ENCODE assay signal across 21 cellular contexts in the genomic region with DNA sequence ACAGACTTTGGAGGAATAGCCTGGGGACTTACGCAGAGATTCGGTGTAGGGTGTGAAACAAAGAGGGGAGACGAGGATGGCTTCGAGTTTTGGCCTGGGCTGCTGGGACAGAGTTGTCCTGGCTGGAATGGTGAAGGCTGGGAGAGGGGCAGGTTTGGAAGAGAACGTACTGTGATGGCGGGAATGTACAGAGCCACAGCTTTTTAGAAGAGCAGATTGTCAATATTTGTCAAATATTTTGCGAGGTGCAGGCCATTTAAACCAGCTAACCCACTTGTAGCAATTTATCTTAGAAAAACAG. TPM values are rescaled to one million over a fixed set of nuclear protein-coding genes. Genes with fewer than 3 reads are reported as not detected.
A peak's percentile ranks its signal among the peaks of the same experiment; 100 is the strongest.
DNase-seq lines count a peak whose midpoint lies in the region; ATAC-seq and TF ChIP-seq lines count a peak whose summit lies in the region.
"Had no signal": no experiment of that assay in that cellular context is flagged by ENCODE, and none has a peak within 500 bp of the region (broad histone marks: within the 10 kb centered on the region; RNA-seq: fewer than 3 reads in every experiment).

No MANE protein-coding gene starts in this region.

- ATAC-seq in activated T-cell treated with anti-CD3 and anti-CD28 coated beads, Interleukin-2, amount 50 U/mL, for 72 hours (replicated peaks in 1 of 2) = no peak
- ATAC-seq in activated B cell treated with CpG ODN at 0.5 μM for 24 hours (ENCODE audit: low read depth) = no peak
- ATAC-seq: Right ventricle myocardium inferior had no signal

- no peak overlapping the region for H3K27ac ChIP-seq in neuronal stem cell (replicated peaks; ENCODE audit: low read length)
- H3K27ac ChIP-seq: epithelial cell of prostate, pancreas, tibial artery, WERI-Rb-1 had no signal

- POLR2A ChIA-PET in activated B cell treated with CpG ODN at 0.5 μM for 24 hours (lab: Charles Lee) = no interaction called here
- POLR2A ChIA-PET in activated CD4-positive, alpha-beta memory T cell treated with anti-CD3 and anti-CD28 coated beads, Interleukin-2, amount 10 ng/mL, durations not matched to agents 7 days and 5 days (lab: Charles Lee) = no interaction called here

- no peaks in the 10 kb centered on the region for H3K4me1 ChIP-seq in neuronal stem cell (ENCODE audit: control insufficient read depth in 2 of 2, insufficient read depth in 1 of 2, low read depth in 1 of 2, low read length in 2 of 2)
- H3K4me1 ChIP-seq: pancreas had no signal

- H3K4me3 Mint-ChIP-seq in activated T-cell treated with anti-CD3 and anti-CD28 coated beads, Interleukin-2, amount 50 U/mL, for 72 hours = no peak overlapping the region
- H3K4me3 Mint-ChIP-seq in HFFc6 = no peak overlapping the region
- H3K4me3 Mint-ChIP-seq in activated B cell treated with CpG ODN at 0.5 μM for 24 hours = no peak overlapping the region
- H3K4me3 Mint-ChIP-seq in activated CD4-positive, alpha-beta memory T cell treated with anti-CD3 and anti-CD28 coated beads, Interleukin-2, amount 10 ng/mL, durations not matched to agents 7 days and 5 days = no peak overlapping the region
- H3K4me3 Mint-ChIP-seq: activated CD8-positive, alpha-beta T cell treated with anti-CD3 and anti-CD28 coated beads, Interleukin-2, amount 10 ng/mL, durations not matched to agents 7 days and 5 days; nephron had no signal

- no peak overlapping the region for H2AFZ ChIP-seq in neuronal stem cell (ENCODE audit: low read length)

- intact Hi-C loops in activated B cell treated with CpG ODN at 0.5 μM for 24 hours (cut with micrococcal nuclease) = no loop called here

- no peak overlapping the region for H3K4ac ChIP-seq in neuronal stem cell (ENCODE audit: low read length)

- peaks cover 20% of the 10 kb centered on the region for H3K4me1 Mint-ChIP-seq in activated T-cell treated with anti-CD3 and anti-CD28 coated beads, Interleukin-2, amount 50 U/mL, for 72 hours (ENCODE audit: low read depth)
- H3K4me1 Mint-ChIP-seq in HFFc6 (ENCODE audit: low read depth) = peaks cover 9% of the 10 kb centered on the region
- H3K4me1 Mint-ChIP-seq in activated B cell treated with CpG ODN at 0.5 μM for 24 hours = peaks cover 8% of the 10 kb centered on the region
- peaks cover 11% of the 10 kb centered on the region for H3K4me1 Mint-ChIP-seq in activated CD4-positive, alpha-beta memory T cell treated with anti-CD3 and anti-CD28 coated beads, Interleukin-2, amount 10 ng/mL, durations not matched to agents 7 days and 5 days
- H3K4me1 Mint-ChIP-seq: nephron had no signal

- H3K36me3 Mint-ChIP-seq in activated T-cell treated with anti-CD3 and anti-CD28 coated beads, Interleukin-2, amount 50 U/mL, for 72 hours (ENCODE audit: insufficient read depth in 2 of 2) = no peaks in the 10 kb centered on the region
- H3K36me3 Mint-ChIP-seq in HFFc6 (ENCODE audit: low read depth) (no peaks in the 10 kb centered on the region), activated B cell treated with CpG ODN at 0.5 μM for 24 hours (ENCODE audit: low read depth) (no peaks in the 10 kb centered on the region)
- H3K36me3 Mint-ChIP-seq in activated CD4-positive, alpha-beta memory T cell treated with anti-CD3 and anti-CD28 coated beads, Interleukin-2, amount 10 ng/mL, durations not matched to agents 7 days and 5 days (ENCODE audit: low read depth) = no peaks in the 10 kb centered on the region

- H3K79me1 ChIP-seq in neuronal stem cell (ENCODE audit: low read depth, low read length) = no peaks in the 10 kb centered on the region

- no peak overlapping the region for H2BK12ac ChIP-seq in neuronal stem cell (ENCODE audit: low read length)

- no peak overlapping the region for H4K8ac ChIP-seq in neuronal stem cell (ENCODE audit: low read depth, low read length)

- H3K27me3 ChIP-seq in neuronal stem cell (ENCODE audit: control insufficient read depth in 3 of 3, insufficient read depth in 3 of 3, low read depth in 1 of 3, low read length in 3 of 3) = no peaks in the 10 kb centered on the region

- no peak overlapping the region for H2BK5ac ChIP-seq in neuronal stem cell (ENCODE audit: low read length)

- H3K27me3 Mint-ChIP-seq in activated T-cell treated with anti-CD3 and anti-CD28 coated beads, Interleukin-2, amount 50 U/mL, for 72 hours (ENCODE audit: low read depth) = peaks cover 66% of the 10 kb centered on the region
- peaks cover 25% of the 10 kb centered on the region for H3K27me3 Mint-ChIP-seq in HFFc6 (ENCODE audit: insufficient read depth)
- peaks cover 20% of the 10 kb centered on the region for H3K27me3 Mint-ChIP-seq in activated B cell treated with CpG ODN at 0.5 μM for 24 hours
- peaks cover 63% of the 10 kb centered on the region for H3K27me3 Mint-ChIP-seq in activated CD4-positive, alpha-beta memory T cell treated with anti-CD3 and anti-CD28 coated beads, Interleukin-2, amount 10 ng/mL, durations not matched to agents 7 days and 5 days

- no CpG with 5 or more reads among the region's 7 CpGs for WGBS in neuronal stem cell (ENCODE audit: extremely low coverage in 2 of 2, insufficient read length in 2 of 2, insufficient replicate concordance in 1 of 2), 2 donors

- H3K27ac Mint-ChIP-seq in activated T-cell treated with anti-CD3 and anti-CD28 coated beads, Interleukin-2, amount 50 U/mL, for 72 hours = peak overlapping the region; percentile 11
- H3K27ac Mint-ChIP-seq in HFFc6 (no peak overlapping the region), activated B cell treated with CpG ODN at 0.5 μM for 24 hours (peak overlapping the region; percentile 13)
- H3K27ac Mint-ChIP-seq in activated CD4-positive, alpha-beta memory T cell treated with anti-CD3 and anti-CD28 coated beads, Interleukin-2, amount 10 ng/mL, durations not matched to agents 7 days and 5 days = no peak overlapping the region
- H3K27ac Mint-ChIP-seq: activated CD8-positive, alpha-beta T cell treated with anti-CD3 and anti-CD28 coated beads, Interleukin-2, amount 10 ng/mL, durations not matched to agents 7 days and 5 days; nephron had no signal

- DNase-seq in activated T-cell treated with anti-CD3 and anti-CD28 coated beads, Interleukin-2, amount 50 U/mL, for 72 hours = no peak
- DNase-seq in activated T-cell treated with anti-CD3 and anti-CD28 coated beads, Interleukin-2, amount 50 U/mL, for 1 hour = no peak
- DNase-seq in HFFc6 (no peak), activated B cell treated with CpG ODN at 0.5 μM for 24 hours (no peak), neuronal stem cell (ENCODE audit: low spot score) (no peak), DMS53 (lab: John Stamatoyannopoulos, UW) (no peak), RPMI8226 (no peak)
- DNase-seq in activated CD4-positive, alpha-beta memory T cell treated with anti-CD3 and anti-CD28 coated beads, Interleukin-2, amount 10 ng/mL, durations not matched to agents 7 days and 5 days = no peak
- DNase-seq: amniotic stem cell, GF-D8, KG1, NCI-H1417 treated with DMSO at 0.1 percent for 48 hours, NCI-H774, tibial artery, WERI-Rb-1 had no signal

- no peak overlapping the region for H3K9ac ChIP-seq in neuronal stem cell (ENCODE audit: low read depth, low read length, poor library complexity)

- H3K4me2 ChIP-seq in neuronal stem cell (ENCODE audit: insufficient read depth, low read length, poor library complexity, severe bottlenecking) = no peak overlapping the region
- H3K4me2 ChIP-seq: smooth muscle cell had no signal

- peaks cover 0 to 2% of the 10 kb centered on the region in 2 donors for H3K9me3 Mint-ChIP-seq in activated T-cell treated with anti-CD3 and anti-CD28 coated beads, Interleukin-2, amount 50 U/mL, for 72 hours
- no peaks in the 10 kb centered on the region for H3K9me3 Mint-ChIP-seq in HFFc6
- H3K9me3 Mint-ChIP-seq in activated B cell treated with CpG ODN at 0.5 μM for 24 hours = no peaks in the 10 kb centered on the region
- no peaks in the 10 kb centered on the region for H3K9me3 Mint-ChIP-seq in activated CD4-positive, alpha-beta memory T cell treated with anti-CD3 and anti-CD28 coated beads, Interleukin-2, amount 10 ng/mL, durations not matched to agents 7 days and 5 days

- H2BK15ac ChIP-seq in neuronal stem cell (ENCODE audit: low read length) = no peak overlapping the region

- no peak overlapping the region for H3K4me3 ChIP-seq in neuronal stem cell (ENCODE audit: low read length in 2 of 2)
- H3K4me3 ChIP-seq: pancreas, smooth muscle cell, tibial artery had no signal

- peak overlapping the region; percentile 63 for H2AK5ac ChIP-seq in neuronal stem cell (ENCODE audit: low read depth, low read length)

- CTCF ChIA-PET in activated B cell treated with CpG ODN at 0.5 μM for 24 hours (lab: Charles Lee) = interaction anchor here (0.6 to 1.7 kb wide), 7 partner anchors 9 to 137 kb away, joined by 3 to 6 read pairs (median 3); a partner anchor contains a TSS
- CTCF ChIA-PET in activated CD4-positive, alpha-beta memory T cell treated with anti-CD3 and anti-CD28 coated beads, Interleukin-2, amount 10 ng/mL, durations not matched to agents 7 days and 5 days (lab: Charles Lee) = interaction anchor here (0.7 to 7.7 kb wide), 16 partner anchors 9 to 299 kb away, joined by 3 to 92 read pairs (median 4); a partner anchor contains a TSS

- TF ChIP-seq CTCF in HFFc6 (IDR thresholded peaks at IDR 0.05) (peak; percentile 56), activated B cell treated with CpG ODN at 0.5 μM for 24 hours (IDR thresholded peaks at IDR 0.05) (no peak)

- peaks cover 0 to 6% of the 10 kb centered on the region in 2 donors for H3K9me3 ChIP-seq in neuronal stem cell (replicated peaks in 1 of 2; ENCODE audit: control insufficient read depth in 2 of 2, insufficient read depth in 1 of 2, low read depth in 1 of 2, low read length in 2 of 2)
- H3K9me3 ChIP-seq: pancreas, tibial artery had no signal

- no peaks in the 10 kb centered on the region for H3K36me3 ChIP-seq in neuronal stem cell (replicated peaks in 1 of 2; ENCODE audit: control insufficient read depth in 2 of 2, insufficient read depth in 2 of 2, low read length in 2 of 2)
- H3K36me3 ChIP-seq: pancreas, tibial artery, WERI-Rb-1 had no signal

- H2BK120ac ChIP-seq in neuronal stem cell (ENCODE audit: low read depth, low read length) = no peak overlapping the region

- no peak overlapping the region for H3K14ac ChIP-seq in neuronal stem cell (ENCODE audit: low read length)

- H4K91ac ChIP-seq in neuronal stem cell (ENCODE audit: low read depth, low read length, poor library complexity) = no peak overlapping the region

- H3K23ac ChIP-seq in neuronal stem cell (ENCODE audit: low read depth, low read length, poor library complexity) = no peak overlapping the region

- peak overlapping the region; percentile 13 for H3K18ac ChIP-seq in neuronal stem cell (ENCODE audit: low read length)

RNA-seq across cellular contexts. Expression of a gene that starts 14.4 kb away (rescaled TPM):
- 10 to 100 TPM; 42.8 to 58.7 TPM for total RNA-seq in activated T-cell treated with anti-CD3 and anti-CD28 coated beads, Interleukin-2, amount 50 U/mL, for 72 hours
- total RNA-seq in HFFc6 (2021; fragmentation: NEBNext Ultra II Directional; extraction: Animal tissue kit (Norgen Biotek cat#: 25700)) = 10 to 100 TPM; 28.1 to 53.8 (median 29.4) TPM
- total RNA-seq in activated B cell treated with CpG ODN at 0.5 μM for 24 hours = 102 and 117 TPM in 2 replicates
- polyA plus RNA-seq in neuronal stem cell (2013, experiment 1 of 2) = 167 TPM
- polyA plus RNA-seq in neuronal stem cell (2013, experiment 2 of 2) = 168 TPM
- total RNA-seq in activated CD4-positive, alpha-beta memory T cell treated with anti-CD3 and anti-CD28 coated beads, Interleukin-2, amount 10 ng/mL, durations not matched to agents 7 days and 5 days = 10 to 100 TPM; 25.4 to 26.8 TPM

Comparison
In these comparisons a context has a peak if more than half of its experiments do, and no peak if none do; other contexts are left out.
1. H3K27ac Mint-ChIP-seq: peak in activated T-cell treated with anti-CD3 and anti-CD28 coated beads, Interleukin-2, amount 50 U/mL, for 72 hours (single experiment) and activated B cell treated with CpG ODN at 0.5 μM for 24 hours (single experiment); none in HFFc6 (single experiment) and activated CD4-positive, alpha-beta memory T cell treated with anti-CD3 and anti-CD28 coated beads, Interleukin-2, amount 10 ng/mL, durations not matched to agents 7 days and 5 days (single experiment).